In the genomic region with DNA sequence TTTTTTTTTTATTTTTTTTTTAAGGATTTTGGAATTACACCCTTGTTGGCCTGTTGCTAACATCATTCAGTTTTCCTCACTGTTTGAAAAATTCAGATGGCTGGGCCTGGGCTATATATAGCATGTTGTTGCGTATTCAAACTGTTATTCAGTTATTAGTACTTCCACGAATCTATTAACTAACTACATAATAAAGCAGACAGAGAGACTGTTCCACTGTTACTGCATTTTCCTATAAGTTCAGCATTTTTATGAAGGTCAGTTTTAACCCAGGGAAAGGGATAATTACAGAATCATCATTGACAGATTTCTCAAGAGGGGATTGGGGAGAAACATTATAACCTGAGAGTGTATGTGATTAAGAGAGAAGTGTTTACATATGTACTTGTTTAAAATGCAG, we compare ENCODE assay signal across 19 cellular contexts. TPM values are rescaled to one million over a fixed set of nuclear protein-coding genes. Genes with fewer than 3 reads are reported as not detected.
A peak's percentile ranks its signal among the peaks of the same experiment; 100 is the strongest.
DNase-seq lines count a peak whose midpoint lies in the region; ATAC-seq, FAIRE-seq and TF ChIP-seq lines count a peak whose summit lies in the region.
"Had no signal": no experiment of that assay in that cellular context is flagged by ENCODE, and none has a peak within 500 bp of the region (broad histone marks: within the 10 kb centered on the region; RNA-seq: fewer than 3 reads in every experiment).

No MANE protein-coding gene starts in this region.

- H3K4me1 Mint-ChIP-seq in activated T-helper 17 cell treated with anti-CD3 and anti-CD28 coated beads, Interleukin-2, amount 50 U/mL, for 72 hours = peaks cover 22% of the 10 kb centered on the region
- H3K4me1 Mint-ChIP-seq in osteocyte (ENCODE audit: unreplicated experiment) = peaks cover 18% of the 10 kb centered on the region

- H3K9me3 ChIP-seq in BE2C (no peaks in the 10 kb centered on the region), iPS-20b (ENCODE audit: insufficient read depth, low read depth, low read length) (no peaks in the 10 kb centered on the region)
- H3K9me3 ChIP-seq: right lobe of liver, vagina had no signal

- no peak overlapping the region for H3K27ac Mint-ChIP-seq in activated T-helper 17 cell treated with anti-CD3 and anti-CD28 coated beads, Interleukin-2, amount 50 U/mL, for 72 hours
- H3K27ac Mint-ChIP-seq in osteocyte (ENCODE audit: unreplicated experiment) = no peak overlapping the region

- H3K4me1 ChIP-seq in BE2C (no peaks in the 10 kb centered on the region), iPS-20b (ENCODE audit: insufficient read depth, low read length) (peaks cover 18% of the 10 kb centered on the region; the same call in 1 of the 2 replicates)
- H3K4me1 ChIP-seq: vagina had no signal

- H3K4me3 Mint-ChIP-seq in activated T-helper 17 cell treated with anti-CD3 and anti-CD28 coated beads, Interleukin-2, amount 50 U/mL, for 72 hours = peak overlapping the region; percentile 94
- H3K4me3 Mint-ChIP-seq in osteocyte (ENCODE audit: unreplicated experiment) = no peak overlapping the region

- H3K27me3 ChIP-seq in BE2C (no peaks in the 10 kb centered on the region), iPS-20b (ENCODE audit: insufficient read depth, low read length) (peaks cover 31% of the 10 kb centered on the region)
- H3K27me3 ChIP-seq: right lobe of liver, vagina had no signal

- peak overlapping the region; percentile 45; the same call in 1 of the 2 replicates for H3K9ac ChIP-seq in iPS-20b (ENCODE audit: low read depth, low read length)
- H3K9ac ChIP-seq: GM23248 had no signal

- TF ChIP-seq CTCF in BE2C (IDR thresholded peaks at IDR 0.05; ENCODE audit: low read depth, low read length) (no peak), D721Med (IDR thresholded peaks at IDR 0.05; ENCODE audit: insufficient read depth, missing control alignments) (no peak), osteocyte (IDR thresholded peaks at IDR 0.05) (no peak)

- no peaks in the 10 kb centered on the region for H3K27me3 Mint-ChIP-seq in activated T-helper 17 cell treated with anti-CD3 and anti-CD28 coated beads, Interleukin-2, amount 50 U/mL, for 72 hours
- H3K27me3 Mint-ChIP-seq in osteocyte (ENCODE audit: unreplicated experiment) = no peaks in the 10 kb centered on the region
- H3K27me3 Mint-ChIP-seq: naive B cell had no signal

- peak; percentile 25 for FAIRE-seq in D721Med (lab: Jason Lieb, UNC)

- H3K36me3 ChIP-seq in BE2C (no peaks in the 10 kb centered on the region), iPS-20b (ENCODE audit: insufficient read depth, low read depth, low read length) (no peaks in the 10 kb centered on the region)
- H3K36me3 ChIP-seq: right lobe of liver, vagina had no signal

- DNase-seq in BE2C = no peak
- no peak for DNase-seq in D721Med (ENCODE audit: insufficient read length, low spot score)
- DNase-seq in osteocyte (ENCODE audit: extremely low spot score, unreplicated experiment) = no peak
- DNase-seq: activated CD4-positive, alpha-beta T cell treated with anti-CD3 and anti-CD28 coated beads for 4 hours; GM23248; hippocampal formation; naive B cell; NCI-H146; NCI-H510A; PC-3; right lobe of liver; stimulated activated CD4-positive, alpha-beta T cell treated with anti-CD3 and anti-CD28 coated beads, Interleukin-4, amount 100 ng/mL, for 24 hours had no signal

- peaks cover 26% of the 10 kb centered on the region for H3K36me3 Mint-ChIP-seq in activated T-helper 17 cell treated with anti-CD3 and anti-CD28 coated beads, Interleukin-2, amount 50 U/mL, for 72 hours (ENCODE audit: low read depth)
- H3K36me3 Mint-ChIP-seq in osteocyte (ENCODE audit: unreplicated experiment) = no peaks in the 10 kb centered on the region
- H3K36me3 Mint-ChIP-seq: naive B cell had no signal

- no peaks in the 10 kb centered on the region for H3K9me3 Mint-ChIP-seq in activated T-helper 17 cell treated with anti-CD3 and anti-CD28 coated beads, Interleukin-2, amount 50 U/mL, for 72 hours
- H3K9me3 Mint-ChIP-seq in osteocyte (ENCODE audit: unreplicated experiment) = no peaks in the 10 kb centered on the region

- no peak for ATAC-seq in activated T-helper 17 cell treated with anti-CD3 and anti-CD28 coated beads, Interleukin-2, amount 50 U/mL, for 72 hours (replicated peaks)
- ATAC-seq in HG03095 (IDR thresholded peaks at IDR 0.05; ENCODE audit: unreplicated experiment) (no peak), GM19467 (IDR thresholded peaks at IDR 0.05; ENCODE audit: unreplicated experiment) (no peak), HG02885 (IDR thresholded peaks at IDR 0.05; ENCODE audit: poor library complexity, unreplicated experiment) (no peak)
- ATAC-seq: esophagus mucosa, PC-3, right lobe of liver had no signal

- H3K4me3 ChIP-seq in BE2C (ENCODE audit: low read depth, low read length) = peak overlapping the region; percentile 15
- H3K4me3 ChIP-seq in iPS-20b (ENCODE audit: low read length) = peak overlapping the region; percentile 48
- H3K4me3 ChIP-seq: GM23248, right lobe of liver, vagina had no signal

- no peak overlapping the region for H3K27ac ChIP-seq in iPS-20b (ENCODE audit: low read length)
- H3K27ac ChIP-seq: GM23248, right lobe of liver, vagina had no signal

RNA-seq across cellular contexts. Expression of a gene that starts 3.1 kb away (rescaled TPM):
- 12.8 TPM for polyA plus RNA-seq in BE2C (2012; ENCODE audit: insufficient read depth, insufficient read length, low read depth)
- total RNA-seq in activated T-helper 17 cell treated with anti-CD3 and anti-CD28 coated beads, Interleukin-2, amount 50 U/mL, for 72 hours = 10 to 100 TPM; 45.5 to 50.6 TPM
- total RNA-seq in osteocyte = 24.8 and 27.2 TPM in 2 replicates
